ENCODE assay signal across 14 cellular contexts in genomic region chr11:6413791-6414231, GRCh38. TPM values are rescaled to one million over a fixed set of nuclear protein-coding genes. Genes with fewer than 3 reads are reported as not detected.
DNase-seq lines count a peak whose midpoint lies in the region; ATAC-seq lines count a peak whose summit lies in the region.
"Had no signal": no experiment of that assay in that cellular context is flagged by ENCODE, and none has a peak within 500 bp of the region (broad histone marks: within the 10 kb centered on the region; RNA-seq: fewer than 3 reads in every experiment).

No MANE protein-coding gene starts in this region.

- H3K4me1 Mint-ChIP-seq in activated CD8-positive, alpha-beta T cell treated with anti-CD3 and anti-CD28 coated beads, Interleukin-2, amount 10 ng/mL, durations not matched to agents 7 days and 5 days (ENCODE audit: low read depth) = peaks cover 4% of the 10 kb centered on the region

- DNase-seq in SIG-M5 (lab: John Stamatoyannopoulos, UW) = peak; percentile 40
- peak; percentile 60 for DNase-seq in activated CD8-positive, alpha-beta T cell treated with anti-CD3 and anti-CD28 coated beads, Interleukin-2, amount 10 ng/mL, durations not matched to agents 7 days and 5 days
- DNase-seq in effector CD4-positive, alpha-beta T cell = peak; percentile 62
- DNase-seq in stimulated activated CD4-positive, alpha-beta T cell treated with anti-CD3 and anti-CD28 coated beads, TNF-alpha, amount 100 ng/mL, for 24 hours (ENCODE audit: low read depth in 3 of 3) = peak; percentile 44 to 74 (median 46)
- DNase-seq in NOMO-1 treated with DMSO at 0.1 percent for 48 hours (lab: John Stamatoyannopoulos, UW; ENCODE audit: unreplicated experiment) = no peak
- no peak for DNase-seq in left ventricle myocardium superior
- no peak for DNase-seq in NCI-H1417 treated with DMSO at 0.1 percent for 48 hours (lab: John Stamatoyannopoulos, UW)
- DNase-seq: foreskin keratinocyte, mammary epithelial cell, retina had no signal

- POLR2A ChIA-PET in activated CD8-positive, alpha-beta T cell treated with anti-CD3 and anti-CD28 coated beads, Interleukin-2, amount 10 ng/mL, durations not matched to agents 7 days and 5 days (lab: Charles Lee) = interaction anchor here (0.6 to 2.1 kb wide), 3 partner anchors 11 to 243 kb away, joined by 3 to 22 read pairs (median 4); no protein-coding TSS in a partner anchor

- no peaks in the 10 kb centered on the region for H3K27me3 Mint-ChIP-seq in activated CD8-positive, alpha-beta T cell treated with anti-CD3 and anti-CD28 coated beads, Interleukin-2, amount 10 ng/mL, durations not matched to agents 7 days and 5 days (ENCODE audit: low read depth)
- H3K27me3 Mint-ChIP-seq: brain; stimulated activated memory B cell treated with anti-CD40 and anti-IgM and Interleukin-4, amounts not matched to agents 10 μg/mL and 1 μg/mL and 100 μg/mL, for 72 hours had no signal

- CTCF ChIA-PET in activated CD8-positive, alpha-beta T cell treated with anti-CD3 and anti-CD28 coated beads, Interleukin-2, amount 10 ng/mL, durations not matched to agents 7 days and 5 days (lab: Charles Lee) = interaction anchor here (1.2 to 2.3 kb wide), 4 partner anchors 11 to 35 kb away, joined by 3 to 23 read pairs (median 15); no protein-coding TSS in a partner anchor

- peak; percentile 71 for ATAC-seq in activated CD8-positive, alpha-beta T cell treated with anti-CD3 and anti-CD28 coated beads, Interleukin-2, amount 10 ng/mL, durations not matched to agents 7 days and 5 days
- no peak for ATAC-seq in GM19328 (IDR thresholded peaks at IDR 0.05; ENCODE audit: unreplicated experiment)
- ATAC-seq in left ventricle myocardium superior = no peak
- ATAC-seq: foreskin keratinocyte; stimulated activated memory B cell treated with anti-CD40 and anti-IgM and Interleukin-4, amounts not matched to agents 10 μg/mL and 1 μg/mL and 100 μg/mL, for 72 hours had no signal

- H3K4me3 Mint-ChIP-seq in activated CD8-positive, alpha-beta T cell treated with anti-CD3 and anti-CD28 coated beads, Interleukin-2, amount 10 ng/mL, durations not matched to agents 7 days and 5 days = no peak overlapping the region
- H3K4me3 Mint-ChIP-seq: brain; stimulated activated memory B cell treated with anti-CD40 and anti-IgM and Interleukin-4, amounts not matched to agents 10 μg/mL and 1 μg/mL and 100 μg/mL, for 72 hours had no signal

- no peak overlapping the region for H3K27ac Mint-ChIP-seq in activated CD8-positive, alpha-beta T cell treated with anti-CD3 and anti-CD28 coated beads, Interleukin-2, amount 10 ng/mL, durations not matched to agents 7 days and 5 days
- H3K27ac Mint-ChIP-seq: stimulated activated memory B cell treated with anti-CD40 and anti-IgM and Interleukin-4, amounts not matched to agents 10 μg/mL and 1 μg/mL and 100 μg/mL, for 72 hours had no signal

- H3K36me3 Mint-ChIP-seq in activated CD8-positive, alpha-beta T cell treated with anti-CD3 and anti-CD28 coated beads, Interleukin-2, amount 10 ng/mL, durations not matched to agents 7 days and 5 days (ENCODE audit: low read depth) = peaks cover 17% of the 10 kb centered on the region

- no peaks in the 10 kb centered on the region for H3K9me3 Mint-ChIP-seq in activated CD8-positive, alpha-beta T cell treated with anti-CD3 and anti-CD28 coated beads, Interleukin-2, amount 10 ng/mL, durations not matched to agents 7 days and 5 days (ENCODE audit: insufficient read depth)
- H3K9me3 Mint-ChIP-seq: brain; stimulated activated memory B cell treated with anti-CD40 and anti-IgM and Interleukin-4, amounts not matched to agents 10 μg/mL and 1 μg/mL and 100 μg/mL, for 72 hours had no signal

- intact Hi-C loops in left ventricle myocardium superior (cut with micrococcal nuclease) = no loop called here

RNA-seq across cellular contexts. Expression of gene APBB1, which starts 5.1 kb away (rescaled TPM):
- 10 to 100 TPM; 51.7 to 52.4 TPM for total RNA-seq in activated CD8-positive, alpha-beta T cell treated with anti-CD3 and anti-CD28 coated beads, Interleukin-2, amount 10 ng/mL, durations not matched to agents 7 days and 5 days
- 87.6 TPM for total RNA-seq in left ventricle myocardium superior

RNA-seq across cellular contexts. Expression of gene SMPD1, which starts 23.5 kb away (rescaled TPM):
- 10 to 100 TPM; 35.5 to 37.1 TPM for total RNA-seq in activated CD8-positive, alpha-beta T cell treated with anti-CD3 and anti-CD28 coated beads, Interleukin-2, amount 10 ng/mL, durations not matched to agents 7 days and 5 days
- 60.9 TPM for total RNA-seq in left ventricle myocardium superior

RNA-seq across cellular contexts. Expression of gene HPX, which starts 27.0 kb away (rescaled TPM):
- total RNA-seq in activated CD8-positive, alpha-beta T cell treated with anti-CD3 and anti-CD28 coated beads, Interleukin-2, amount 10 ng/mL, durations not matched to agents 7 days and 5 days = not detected
- total RNA-seq in left ventricle myocardium superior = not detected
- total RNA-seq: NCI-H460 had no signal

RNA-seq across cellular contexts. Expression of gene TRIM3, which starts 59.9 kb away (rescaled TPM):
- 1 to 10 TPM; 5.7 to 7.5 TPM for total RNA-seq in activated CD8-positive, alpha-beta T cell treated with anti-CD3 and anti-CD28 coated beads, Interleukin-2, amount 10 ng/mL, durations not matched to agents 7 days and 5 days
- 14.4 TPM for total RNA-seq in left ventricle myocardium superior

Comparison
In these comparisons a context has a peak if more than half of its experiments do, and no peak if none do; other contexts are left out.
1. DNase-seq: peak in SIG-M5 (single experiment), activated CD8-positive, alpha-beta T cell treated with anti-CD3 and anti-CD28 coated beads, Interleukin-2, amount 10 ng/mL, durations not matched to agents 7 days and 5 days (single experiment), effector CD4-positive, alpha-beta T cell (single experiment) and stimulated activated CD4-positive, alpha-beta T cell treated with anti-CD3 and anti-CD28 coated beads, TNF-alpha, amount 100 ng/mL, for 24 hours (3 of 3); none in NOMO-1 treated with DMSO at 0.1 percent for 48 hours (single experiment), left ventricle myocardium superior (single experiment) and NCI-H1417 treated with DMSO at 0.1 percent for 48 hours (single experiment).